ENCODE assay signal across 8 cellular contexts in the genomic region with DNA sequence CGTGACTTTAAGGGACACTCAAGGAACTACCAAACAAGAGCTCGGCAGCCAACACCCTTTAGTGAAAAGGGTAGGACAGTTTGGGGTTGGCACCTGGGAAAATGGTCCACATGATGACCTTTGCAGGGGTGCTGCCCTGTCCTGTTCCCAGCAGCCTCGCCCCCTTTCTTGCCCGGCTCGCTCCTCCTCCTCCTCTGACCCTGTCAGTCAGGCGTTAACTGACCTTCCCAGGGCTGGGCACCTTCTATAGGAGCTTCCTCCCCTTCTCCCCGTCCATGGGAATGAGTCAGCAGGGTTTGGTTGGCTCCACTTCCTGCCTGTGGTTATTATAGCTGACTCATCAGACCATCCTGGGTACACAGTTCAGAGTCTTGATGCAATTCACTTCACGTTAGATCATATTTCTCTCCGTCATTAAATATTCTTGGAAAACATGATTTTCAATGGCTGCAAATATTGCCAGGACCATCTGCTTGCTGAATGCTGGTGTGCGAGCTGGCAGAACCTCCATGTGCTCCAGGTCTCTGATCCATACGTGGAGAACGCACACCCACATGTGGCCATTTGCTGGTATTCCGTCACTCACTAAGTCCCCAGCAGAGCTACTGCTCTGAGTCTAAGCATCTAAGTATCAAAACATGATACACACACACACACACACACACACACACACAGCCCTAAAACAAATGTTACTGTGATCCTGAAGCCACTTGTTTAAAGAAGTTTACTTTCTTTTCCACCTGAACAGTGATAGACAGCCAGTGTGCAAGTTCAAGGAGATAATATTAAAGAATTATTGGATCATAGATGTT.
DNase-seq lines count a peak whose midpoint lies in the region; ATAC-seq, FAIRE-seq and TF ChIP-seq lines count a peak whose summit lies in the region.

No MANE protein-coding gene starts in this region.

- ATAC-seq in stimulated activated naive CD8-positive, alpha-beta T cell treated with anti-CD3 and anti-CD28 coated beads, Interleukin-15, amount 100 ng/mL, for 72 hours: peak; percentile 92

- H3K4me3 Mint-ChIP-seq in endodermal cell: no peak overlapping the region
- H3K4me3 Mint-ChIP-seq in stimulated activated naive CD8-positive, alpha-beta T cell treated with anti-CD3 and anti-CD28 coated beads, Interleukin-15, amount 100 ng/mL, for 72 hours: peak overlapping the region; percentile 47 to 73

- no peaks in the 10 kb centered on the region for H3K27me3 Mint-ChIP-seq in endodermal cell (ENCODE audit: insufficient read depth)
- peaks cover 31% of the 10 kb centered on the region for H3K27me3 Mint-ChIP-seq in stimulated activated naive CD8-positive, alpha-beta T cell treated with anti-CD3 and anti-CD28 coated beads, Interleukin-15, amount 100 ng/mL, for 72 hours

- H3K9me3 Mint-ChIP-seq in endodermal cell: peaks cover 8% of the 10 kb centered on the region
- no peaks in the 10 kb centered on the region for H3K9me3 Mint-ChIP-seq in stimulated activated naive CD8-positive, alpha-beta T cell treated with anti-CD3 and anti-CD28 coated beads, Interleukin-15, amount 100 ng/mL, for 72 hours

- TF ChIP-seq POLR2A in H54 (IDR thresholded peaks at IDR 0.05; ENCODE audit: low read depth, low read length): no peak

- no peaks in the 10 kb centered on the region for H3K9me3 ChIP-seq in endodermal cell (ENCODE audit: control insufficient read depth, low read length)
- peaks cover 0 to 4% of the 10 kb centered on the region in 2 donors for H3K9me3 ChIP-seq in muscle layer of duodenum (ENCODE audit: control insufficient read depth in 1 of 2, low read length in 2 of 2)

- DNase-seq in Ammon's horn (ENCODE audit: low spot score): peak; percentile 74
- DNase-seq in H54 (ENCODE audit: insufficient read length, low spot score): peak; percentile 94
- peak; percentile 77 for DNase-seq in NCI-H69 (lab: John Stamatoyannopoulos, UW)
- DNase-seq in activated CD4-positive, alpha-beta T cell treated with anti-CD3 and anti-CD28 coated beads, Interleukin-2, amount 50 U/mL, for 4 hours: peak; percentile 34 to 40
- peak; percentile 75 for DNase-seq in endodermal cell
- peak; percentile 32 to 71 for DNase-seq in stimulated activated naive CD8-positive, alpha-beta T cell treated with anti-CD3 and anti-CD28 coated beads, Interleukin-15, amount 100 ng/mL, for 72 hours
- no peak for DNase-seq in NCI-H1092 (lab: John Stamatoyannopoulos, UW)

- H3K9ac ChIP-seq in endodermal cell (ENCODE audit: extremely low read depth, low read length, poor library complexity, severe bottlenecking): no peak overlapping the region

- peaks cover 3% of the 10 kb centered on the region for H3K4me1 ChIP-seq in endodermal cell (ENCODE audit: control insufficient read depth, insufficient read depth, low read length)
- peaks cover 0 to 4% of the 10 kb centered on the region in 2 donors for H3K4me1 ChIP-seq in muscle layer of duodenum (ENCODE audit: control insufficient read depth in 1 of 2, insufficient read depth in 2 of 2, low read length in 2 of 2)

- no peak overlapping the region for H3K27ac Mint-ChIP-seq in endodermal cell
- H3K27ac Mint-ChIP-seq in stimulated activated naive CD8-positive, alpha-beta T cell treated with anti-CD3 and anti-CD28 coated beads, Interleukin-15, amount 100 ng/mL, for 72 hours: peak overlapping the region; percentile 48 to 79

- no peaks in the 10 kb centered on the region for H3K36me3 ChIP-seq in endodermal cell (ENCODE audit: control insufficient read depth, insufficient read depth, low read length)
- H3K36me3 ChIP-seq in muscle layer of duodenum (ENCODE audit: control insufficient read depth in 1 of 2, insufficient read depth in 2 of 2, low read length in 2 of 2): no peaks in the 10 kb centered on the region

- H3K4me3 ChIP-seq in endodermal cell (ENCODE audit: low read length): no peak overlapping the region
- no peak overlapping the region for H3K4me3 ChIP-seq in muscle layer of duodenum (ENCODE audit: low read depth in 1 of 2, low read length in 2 of 2)

- WGBS in endodermal cell (ENCODE audit: insufficient coverage in 1 of 2, insufficient read length in 1 of 2), 2 experiments: 84% methylated on average over 9 to 13 of the region's 13 CpGs

- TF ChIP-seq CTCF in endodermal cell (conservative IDR thresholded peaks at IDR 0.05): peak; percentile 33

- peak; percentile 95 for FAIRE-seq in H54 (lab: Jason Lieb, UNC)

- peaks cover 2% of the 10 kb centered on the region for H3K36me3 Mint-ChIP-seq in endodermal cell (ENCODE audit: low read depth)

- H3K27ac ChIP-seq in endodermal cell (ENCODE audit: low read depth, low read length) (no peak overlapping the region), muscle layer of duodenum (ENCODE audit: low read length) (peak overlapping the region; percentile 28)

- H3K27me3 ChIP-seq in endodermal cell (ENCODE audit: control insufficient read depth, insufficient read depth, low read length, poor library complexity, severe bottlenecking) (no peaks in the 10 kb centered on the region), muscle layer of duodenum (ENCODE audit: low read depth, low read length) (no peaks in the 10 kb centered on the region)

- H3K4me1 Mint-ChIP-seq in endodermal cell: peaks cover 12% of the 10 kb centered on the region
- H3K4me1 Mint-ChIP-seq in stimulated activated naive CD8-positive, alpha-beta T cell treated with anti-CD3 and anti-CD28 coated beads, Interleukin-15, amount 100 ng/mL, for 72 hours: peaks cover 24% of the 10 kb centered on the region
